In the genomic region with DNA sequence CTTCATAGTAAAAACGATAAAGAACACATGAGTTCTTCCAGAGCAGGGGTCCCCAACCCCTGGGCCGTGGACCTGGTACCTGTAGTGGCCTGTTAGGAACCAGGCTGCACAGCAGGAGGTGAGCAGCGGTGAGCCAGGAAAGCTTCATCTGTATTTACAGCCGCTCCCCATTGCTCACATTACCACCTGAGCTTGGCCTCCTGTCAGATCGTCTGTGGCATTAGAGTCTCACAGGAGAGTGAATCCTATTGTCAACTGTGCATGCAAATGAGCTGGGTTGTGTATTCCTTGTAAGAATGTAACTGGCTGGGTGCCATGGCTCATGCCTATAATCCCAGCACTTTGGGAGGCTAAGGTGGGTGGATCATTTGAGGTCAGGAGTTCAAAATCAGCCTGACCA, we compare ENCODE assay signal across 17 cellular contexts.
DNase-seq lines count a peak whose midpoint lies in the region; ATAC-seq and TF ChIP-seq lines count a peak whose summit lies in the region.
"Had no signal": no experiment of that assay in that cellular context is flagged by ENCODE, and none has a peak within 500 bp of the region (broad histone marks: within the 10 kb centered on the region; RNA-seq: fewer than 3 reads in every experiment).

No MANE protein-coding gene starts in this region.

- no peak for ATAC-seq in GM21529 (IDR thresholded peaks at IDR 0.05; ENCODE audit: unreplicated experiment)
- ATAC-seq: HCT116 had no signal

- peaks cover 2% of the 10 kb centered on the region; the same call in 1 of the 2 replicates for H3K9me3 ChIP-seq in OCI-LY1 (ENCODE audit: low read length)
- H3K9me3 ChIP-seq in GM23248 (ENCODE audit: low read depth): no peaks in the 10 kb centered on the region

- H3K27me3 ChIP-seq in OCI-LY1 (ENCODE audit: insufficient read depth, low read length) (no peaks in the 10 kb centered on the region), mesendoderm (ENCODE audit: insufficient read depth, low read length, poor library complexity) (no peaks in the 10 kb centered on the region), GM23248 (replicated peaks; ENCODE audit: insufficient read depth) (no peaks in the 10 kb centered on the region)
- H3K27me3 ChIP-seq: BLaER1 had no signal

- H3K9ac ChIP-seq in OCI-LY1 (ENCODE audit: low read length): peak overlapping the region; percentile 70
- no peak overlapping the region for H3K9ac ChIP-seq in mesendoderm (ENCODE audit: low read length)
- no peak overlapping the region for H3K9ac ChIP-seq in GM23248
- H3K9ac ChIP-seq: BLaER1 had no signal

- H4K5ac ChIP-seq in mesendoderm (ENCODE audit: low read length): no peak overlapping the region

- H4K8ac ChIP-seq in mesendoderm (ENCODE audit: low read depth, low read length): no peak overlapping the region

- TF ChIP-seq CTCF in OCI-LY1 (IDR thresholded peaks at IDR 0.05; ENCODE audit: low read length): no peak

- no CpG with 5 or more reads among the region's 5 CpGs for WGBS in mesendoderm (ENCODE audit: extremely low coverage, insufficient coverage, low lambda C conversion rate)
- 12 to 18% methylated on average over 5 of the region's 5 CpGs for WGBS in GM23248 (ENCODE audit: low coverage in 1 of 2, low lambda C conversion rate in 2 of 2, missing lambda C conversion rate in 2 of 2), 2 experiments

- H3K4me3 ChIP-seq in OCI-LY1 (ENCODE audit: low read depth, low read length, poor library complexity, severe bottlenecking) (peak overlapping the region; percentile 57), mesendoderm (ENCODE audit: low read length) (no peak overlapping the region), GM23248 (no peak overlapping the region)
- H3K4me3 ChIP-seq: BLaER1 had no signal

- H3K27ac ChIP-seq in OCI-LY1 (ENCODE audit: low read depth, low read length, poor library complexity, severe bottlenecking) (peak overlapping the region; percentile 90), mesendoderm (ENCODE audit: low read depth, low read length) (no peak overlapping the region), GM23248 (no peak overlapping the region)
- H3K27ac ChIP-seq: BLaER1 had no signal

- H4K20me1 ChIP-seq in OCI-LY1 (ENCODE audit: insufficient read depth, low read length) (no peaks in the 10 kb centered on the region), GM23248 (ENCODE audit: insufficient read depth) (no peaks in the 10 kb centered on the region)
- H4K20me1 ChIP-seq: BLaER1 had no signal

- no peak overlapping the region for H3K18ac ChIP-seq in mesendoderm (ENCODE audit: low read length)

- peak overlapping the region; percentile 38 for H2AFZ ChIP-seq in OCI-LY1 (ENCODE audit: low read length)
- H2AFZ ChIP-seq in GM23248: no peak overlapping the region

- H2BK5ac ChIP-seq in mesendoderm (ENCODE audit: low read length): no peak overlapping the region

- no peaks in the 10 kb centered on the region for H3K9me2 ChIP-seq in OCI-LY1 (ENCODE audit: low read depth, low read length)
- H3K9me2 ChIP-seq in GM23248 (ENCODE audit: insufficient read depth): no peaks in the 10 kb centered on the region

- no peaks in the 10 kb centered on the region for H3F3A ChIP-seq in OCI-LY1 (ENCODE audit: insufficient read depth, low read length)
- no peaks in the 10 kb centered on the region for H3F3A ChIP-seq in GM23248 (ENCODE audit: insufficient read depth)

- no peak overlapping the region for H3K56ac ChIP-seq in mesendoderm (ENCODE audit: low read length)

- H3K4me1 ChIP-seq in OCI-LY1 (ENCODE audit: insufficient read depth, low read length, severe bottlenecking) (peaks cover 72% of the 10 kb centered on the region), mesendoderm (ENCODE audit: control insufficient read depth, low read depth, low read length) (no peaks in the 10 kb centered on the region), GM23248 (ENCODE audit: insufficient read depth) (no peaks in the 10 kb centered on the region)
- H3K4me1 ChIP-seq: BLaER1 had no signal

- H2AK5ac ChIP-seq in mesendoderm (ENCODE audit: low read length): no peak overlapping the region

- H3K79me2 ChIP-seq in OCI-LY1 (ENCODE audit: insufficient read depth, low read length): no peaks in the 10 kb centered on the region
- no peaks in the 10 kb centered on the region for H3K79me2 ChIP-seq in mesendoderm (ENCODE audit: control insufficient read depth, insufficient read depth, low read length)
- H3K79me2 ChIP-seq in GM23248 (ENCODE audit: insufficient read depth): no peaks in the 10 kb centered on the region

- in situ Hi-C loops in GM23248 (cut with MboI): no loop called here

- no peak overlapping the region for H3K23ac ChIP-seq in mesendoderm (ENCODE audit: low read length)

- no peak overlapping the region for H2BK120ac ChIP-seq in mesendoderm (ENCODE audit: low read depth, low read length)

- no peak overlapping the region for H2BK15ac ChIP-seq in mesendoderm (replicated peaks; ENCODE audit: low read depth)

- H3K79me1 ChIP-seq in mesendoderm (ENCODE audit: low read length): no peaks in the 10 kb centered on the region

- H3K4ac ChIP-seq in mesendoderm (ENCODE audit: low read depth, low read length): no peak overlapping the region

- H3K36me3 ChIP-seq in OCI-LY1 (ENCODE audit: insufficient read depth, low read length) (peaks cover 4% of the 10 kb centered on the region; the same call in 1 of the 2 replicates), mesendoderm (ENCODE audit: control insufficient read depth, insufficient read depth, low read length) (no peaks in the 10 kb centered on the region), GM23248 (ENCODE audit: low read depth) (no peaks in the 10 kb centered on the region)
- H3K36me3 ChIP-seq: BLaER1 had no signal

- DNase-seq in NCI-H2029 treated with DMSO at 0.1 percent for 48 hours (lab: John Stamatoyannopoulos, UW) (peak; percentile 20), NCI-H2029 (lab: John Stamatoyannopoulos, UW) (no peak), D341Med (ENCODE audit: low spot score) (peak; percentile 30), mesendoderm (peak; percentile 77), GM23248 (no peak)
- DNase-seq: 8988T; AML-193; CD8-positive, alpha-beta memory T cell; DMS153; DMS79 treated with DMSO at 0.1 percent for 48 hours; EL; IMR-90; KBM-7 had no signal

- H3K4me2 ChIP-seq in OCI-LY1 (ENCODE audit: low read length): peak overlapping the region; percentile 64
- no peak overlapping the region for H3K4me2 ChIP-seq in mesendoderm (ENCODE audit: low read length)
- H3K4me2 ChIP-seq in GM23248 (ENCODE audit: unreplicated experiment): no peak overlapping the region
- H3K4me2 ChIP-seq: BLaER1 had no signal

Comparison
In these comparisons a context has a peak if more than half of its experiments do, and no peak if none do; other contexts are left out.
1. DNase-seq: peak in NCI-H2029 treated with DMSO at 0.1 percent for 48 hours (single experiment), D341Med (single experiment) and mesendoderm (single experiment); none in NCI-H2029 (single experiment) and GM23248 (single experiment).